Comparison of ENCODE assay signal across 12 cellular contexts in genomic region chr4:54082168-54082567, GRCh38. TPM values are rescaled to one million over a fixed set of nuclear protein-coding genes. Genes with fewer than 3 reads are reported as not detected.
DNase-seq lines count a peak whose midpoint lies in the region; TF ChIP-seq lines count a peak whose summit lies in the region.
"Had no signal": no experiment of that assay in that cellular context is flagged by ENCODE, and none has a peak within 500 bp of the region (broad histone marks: within the 10 kb centered on the region; RNA-seq: fewer than 3 reads in every experiment).

No MANE protein-coding gene starts in this region.

- H3K9ac ChIP-seq in endodermal cell (ENCODE audit: extremely low read depth, low read length, poor library complexity, severe bottlenecking) = no peak overlapping the region

- no peaks in the 10 kb centered on the region for H3K36me3 Mint-ChIP-seq in endodermal cell (ENCODE audit: low read depth)

- no peaks in the 10 kb centered on the region for H3K4me1 Mint-ChIP-seq in endodermal cell
- H3K4me1 Mint-ChIP-seq: B cell had no signal

- H3K27me3 ChIP-seq in endodermal cell (ENCODE audit: control insufficient read depth, insufficient read depth, low read length, poor library complexity, severe bottlenecking) = peaks cover 19% of the 10 kb centered on the region
- H3K27me3 ChIP-seq: heart left ventricle had no signal

- 79 to 80% methylated on average over 1 of the region's 1 CpG for WGBS in endodermal cell (ENCODE audit: insufficient coverage in 1 of 2, insufficient read length in 1 of 2), 2 experiments

- no peak overlapping the region for H3K4me3 ChIP-seq in endodermal cell (ENCODE audit: low read length)
- H3K4me3 ChIP-seq: heart left ventricle had no signal

- no peaks in the 10 kb centered on the region for H3K36me3 ChIP-seq in endodermal cell (ENCODE audit: control insufficient read depth, insufficient read depth, low read length)
- H3K36me3 ChIP-seq: heart left ventricle had no signal

- H3K4me3 Mint-ChIP-seq in endodermal cell = no peak overlapping the region
- H3K4me3 Mint-ChIP-seq: B cell had no signal

- in situ Hi-C loops in SK-MEL-5 (cut with HindIII; ENCODE audit: low pct_unique_long_range_greater_than_20kb, low sequenced_read_pairs) = no loop called here

- H3K27me3 Mint-ChIP-seq in endodermal cell (ENCODE audit: insufficient read depth) = peaks cover 28% of the 10 kb centered on the region

- peak; percentile 16 for DNase-seq in NCI-H82 (lab: John Stamatoyannopoulos, UW)
- DNase-seq in NCI-H82 treated with DMSO at 0.1 percent for 48 hours (lab: John Stamatoyannopoulos, UW; ENCODE audit: unreplicated experiment) = no peak
- DNase-seq in SK-MEL-5 (ENCODE audit: low read depth, low spot score) = peak; percentile 67
- DNase-seq in fibroblast of the conjunctiva (ENCODE audit: low read depth) = peak; percentile 97
- DNase-seq in stromal cell of bone marrow (ENCODE audit: low read depth) = peak; percentile 97
- no peak for DNase-seq in endodermal cell
- no peak for DNase-seq in medulla oblongata (ENCODE audit: extremely low spot score)
- DNase-seq in NCI-H128 (lab: John Stamatoyannopoulos, UW; ENCODE audit: unreplicated experiment) = no peak
- DNase-seq: activated naive CD4-positive, alpha-beta T cell treated with anti-CD3 and anti-CD28 coated beads, Interleukin-2, amount 50 U/mL, for 16 hours; heart left ventricle had no signal

- no peaks in the 10 kb centered on the region for H3K9me3 ChIP-seq in endodermal cell (ENCODE audit: control insufficient read depth, low read length)
- H3K9me3 ChIP-seq: heart left ventricle had no signal

- no peak for TF ChIP-seq CTCF in endodermal cell (conservative IDR thresholded peaks at IDR 0.05)

- H3K27ac Mint-ChIP-seq in endodermal cell = no peak overlapping the region
- H3K27ac Mint-ChIP-seq: B cell, progenitor cell of endocrine pancreas had no signal

- no peak overlapping the region for H3K27ac ChIP-seq in endodermal cell (ENCODE audit: low read depth, low read length)
- H3K27ac ChIP-seq: heart left ventricle had no signal

- H3K4me1 ChIP-seq in endodermal cell (ENCODE audit: control insufficient read depth, insufficient read depth, low read length) = no peaks in the 10 kb centered on the region

- H3K9me3 Mint-ChIP-seq in endodermal cell = no peaks in the 10 kb centered on the region

RNA-seq across cellular contexts. Expression of gene CHIC2, which starts 17.8 kb away (rescaled TPM):
- total RNA-seq in SK-MEL-5 (2014; rRNA removed; shearing (Covaris generic)) = 13.8 and 14.3 TPM in 2 replicates
- polyA plus RNA-seq in SK-MEL-5 (2015; cell fraction: cytosol; rRNA removed) = 10.2 and 11.3 TPM in 2 replicates
- polyA plus RNA-seq in SK-MEL-5 (2015; cell fraction: nucleus; rRNA removed) = 2.5 and 3.3 TPM in 2 replicates
- 10 to 100 TPM; 10.2 to 14.4 TPM for total RNA-seq in endodermal cell
- polyA plus RNA-seq in endodermal cell (2013, experiment 1 of 2) = 15.7 TPM
- 17.4 TPM for polyA plus RNA-seq in endodermal cell (2013, experiment 2 of 2)

RNA-seq across cellular contexts. Expression of gene GSX2, which starts 17.8 kb away (rescaled TPM):
- not detected in 2 replicates for total RNA-seq in SK-MEL-5 (2014; rRNA removed; shearing (Covaris generic))
- polyA plus RNA-seq in SK-MEL-5 (2015; cell fraction: cytosol; rRNA removed) = not detected in 2 replicates
- polyA plus RNA-seq in SK-MEL-5 (2015; cell fraction: nucleus; rRNA removed) = not detected in 2 replicates
- not detected for total RNA-seq in endodermal cell
- polyA plus RNA-seq in endodermal cell (2013, experiment 1 of 2) = 3.6 TPM
- polyA plus RNA-seq in endodermal cell (2013, experiment 2 of 2) = 4.2 TPM
- total RNA-seq: heart left ventricle, progenitor cell of endocrine pancreas had no signal

Comparison
In these comparisons a context has a peak if more than half of its experiments do, and no peak if none do; other contexts are left out.
1. DNase-seq: peak in NCI-H82 (single experiment), SK-MEL-5 (single experiment), fibroblast of the conjunctiva (single experiment) and stromal cell of bone marrow (single experiment); none in NCI-H82 treated with DMSO at 0.1 percent for 48 hours (single experiment), endodermal cell (single experiment), medulla oblongata (single experiment) and NCI-H128 (single experiment).